Comparison of ENCODE assay signal across 18 cellular contexts in genomic region chr5:77582153-77582552, GRCh38. TPM values are rescaled to one million over a fixed set of nuclear protein-coding genes. Genes with fewer than 3 reads are reported as not detected.
"Had no signal": no experiment of that assay in that cellular context is flagged by ENCODE, and none has a peak within 500 bp of the region (broad histone marks: within the 10 kb centered on the region; RNA-seq: fewer than 3 reads in every experiment).

No MANE protein-coding gene starts in this region.

RNA-seq across cellular contexts. Expression of gene OTP, which starts 56.4 kb away (rescaled TPM):
- total RNA-seq: activated CD4-positive, alpha-beta memory T cell treated with anti-CD3 and anti-CD28 coated beads for 36 hours; activated CD4-positive, alpha-beta T cell treated with anti-CD3 and anti-CD28 coated beads for 36 hours; activated CD4-positive, alpha-beta T cell treated with anti-CD3 and anti-CD28 coated beads, Interleukin-2, amount 10 ng/mL, durations not matched to agents 24 days and 14 days; activated CD8-positive, alpha-beta memory T cell treated with anti-CD3 and anti-CD28 coated beads for 36 hours; activated CD8-positive, alpha-beta T cell treated with anti-CD3 and anti-CD28 coated beads, Interleukin-2, amount 10 ng/mL, durations not matched to agents 7 days and 5 days; activated naive CD4-positive, alpha-beta T cell treated with anti-CD3 and anti-CD28 coated beads for 36 hours; activated naive CD8-positive, alpha-beta T cell treated with anti-CD3 and anti-CD28 coated beads for 36 hours; activated T-helper 1 cell treated with anti-CD3 and anti-CD28 coated beads, Interleukin-12 subunit alpha, Interleukin-12 subunit beta, Interleukin-2, Interleukin-4 antibody, amounts not matched to agents 30 ng/mL and 10 ng/mL and 1 ng/mL, durations not matched to agents 14 hours and 24 hours and 36 hours; activated T-helper 2 cell treated with anti-CD3 and anti-CD28 coated beads, Interferon-gamma antibody, Interleukin-2, Interleukin-4, amounts not matched to agents 10 μg/mL and 5 μg/mL and 100 μg/mL, durations not matched to agents 14 hours and 24 hours and 36 hours; aorta; body of pancreas; chondrocyte; dermis blood vessel endothelial cell; esophagus muscularis mucosa; foreskin keratinocyte; gastrocnemius medialis had no signal
- polyA plus RNA-seq: adrenal gland, aorta, foreskin keratinocyte, heart left ventricle had no signal
